ENCODE assay signal across 8 cellular contexts in genomic region chr16:19114359-19115147, GRCh38. TPM values are rescaled to one million over a fixed set of nuclear protein-coding genes. Genes with fewer than 3 reads are reported as not detected.
DNase-seq lines count a peak whose midpoint lies in the region; ATAC-seq, FAIRE-seq and TF ChIP-seq lines count a peak whose summit lies in the region.

No MANE protein-coding gene starts in this region.

- no peaks in the 10 kb centered on the region for H3K36me3 Mint-ChIP-seq in Caco-2 (ENCODE audit: insufficient read depth, unreplicated experiment)

- H3K27ac ChIP-seq in pancreas = peak overlapping the region; percentile 83 to 93 (median 87)

- intact Hi-C loops in Caco-2 (cut with micrococcal nuclease; ENCODE audit: unreplicated experiment) = no loop called here
- intact Hi-C loops in pancreas (cut with DNase I) = no loop called here

- DNase-seq in Caco-2 (peak; percentile 48 to 51), HCEC 1CT (peak; percentile 66), glomerular visceral epithelial cell (ENCODE audit: extremely low spot score) (peak; percentile 40), pancreas (peak; percentile 54 to 88 (median 64)), NCI-H345 treated with DMSO at 0.1 percent for 48 hours (lab: John Stamatoyannopoulos, UW; ENCODE audit: unreplicated experiment) (no peak)
- peak; percentile 39 to 48 for DNase-seq in activated T-cell treated with anti-CD3 and anti-CD28 coated beads, Interleukin-2, amount 50 U/mL, for 48 hours

- 17 to 21% methylated on average over 64 to 80 of the region's 80 CpGs for WGBS in pancreas, 2 donors

- ATAC-seq in pancreas (peak; percentile 6 to 22 (median 13)), HG02852 (IDR thresholded peaks at IDR 0.05; ENCODE audit: unreplicated experiment) (no peak), HG02571 (IDR thresholded peaks at IDR 0.05; ENCODE audit: unreplicated experiment) (no peak)

- no peaks in the 10 kb centered on the region for H3K27me3 Mint-ChIP-seq in Caco-2 (ENCODE audit: insufficient read depth, unreplicated experiment)

- TF ChIP-seq CTCF in Caco-2 (IDR thresholded peaks at IDR 0.05; ENCODE audit: insufficient read depth in 1 of 2, low read depth in 1 of 2, low read length in 1 of 2, severe bottlenecking in 1 of 2, unreplicated experiment in 1 of 2) = no peak
- TF ChIP-seq CTCF in pancreas (IDR thresholded peaks at IDR 0.05) = no peak

- peak overlapping the region; percentile 78 for H3K4me3 ChIP-seq in Caco-2 (ENCODE audit: low read depth, low read length)
- H3K4me3 ChIP-seq in pancreas = peak overlapping the region; percentile 66 to 79 (median 72)

- peak overlapping the region; percentile 87 for H3K4me3 Mint-ChIP-seq in Caco-2 (ENCODE audit: unreplicated experiment)

- H3K36me3 ChIP-seq in Caco-2 (ENCODE audit: control insufficient read depth, insufficient read depth, low read length) (no peaks in the 10 kb centered on the region; the same call in 1 of the 2 replicates), pancreas (no peaks in the 10 kb centered on the region)

- BruUV-seq in Caco-2 (replicated peaks; lab: Mats Ljungman, UMichigan) = no TSS peak

- peaks cover 29% of the 10 kb centered on the region for H3K4me1 ChIP-seq in Caco-2
- H3K4me1 ChIP-seq in pancreas = peaks cover 25 to 62% (median 26%) of the 10 kb centered on the region in 3 donors

- H3K27me3 ChIP-seq in Caco-2 (replicated peaks; ENCODE audit: control insufficient read depth, insufficient read depth, low read length) = no peaks in the 10 kb centered on the region
- H3K27me3 ChIP-seq in pancreas = no peaks in the 10 kb centered on the region

- FAIRE-seq in pancreas (lab: Jason Lieb, UNC) = no peak

- H3K27ac Mint-ChIP-seq in Caco-2 (ENCODE audit: unreplicated experiment) = peak overlapping the region; percentile 91

- peaks cover 7% of the 10 kb centered on the region for H3K4me1 Mint-ChIP-seq in Caco-2 (ENCODE audit: low read depth, unreplicated experiment)

- POLR2A ChIA-PET in Caco-2 (lab: Charles Lee) = no interaction called here

- CTCF ChIA-PET in Caco-2 (lab: Charles Lee) = interaction anchor here (0.6 to 1.2 kb wide), 2 partner anchors 28 to 137 kb away, joined by 3 read pairs; no protein-coding TSS in a partner anchor

- no peaks in the 10 kb centered on the region for H3K9me3 Mint-ChIP-seq in Caco-2 (ENCODE audit: unreplicated experiment)

- H3K9me3 ChIP-seq in Caco-2 (no peaks in the 10 kb centered on the region), pancreas (no peaks in the 10 kb centered on the region)

RNA-seq across cellular contexts. Expression of gene ITPRIPL2, which starts 0.8 kb away (rescaled TPM):
- total RNA-seq in Caco-2 (2022) = 24.5 TPM in 2 replicates
- total RNA-seq in pancreas = 10 to 100 TPM; 17.9 to 36.2 (median 24.1) TPM
- polyA plus RNA-seq in pancreas = 1 to 10 TPM; 4.0 to 4.3 TPM

RNA-seq across cellular contexts. Expression of gene COQ7, which starts 47.1 kb away (rescaled TPM):
- total RNA-seq in Caco-2 (2022) = 15.7 and 17.3 TPM in 2 replicates
- total RNA-seq in pancreas = 10 to 100 TPM in 4 of 6 donors, 1 to 10 TPM in 2; 6.9 to 10.5 (median 10.1) TPM
- 10 to 100 TPM in 1 of 2 donors, 1 to 10 TPM in 1; 7.8 to 12.6 TPM for polyA plus RNA-seq in pancreas

RNA-seq across cellular contexts. Expression of gene SYT17, which starts 53.5 kb away (rescaled TPM):
- total RNA-seq in Caco-2 (2022) (4.2 and 4.6 TPM in 2 replicates), pancreas (1 to 10 TPM; 2.0 to 5.6 (median 2.7) TPM)
- 10 to 100 TPM in 1 of 2 donors, 1 to 10 TPM in 1; 2.2 to 11.4 TPM for polyA plus RNA-seq in pancreas

Comparison
In these comparisons a context has a peak if more than half of its experiments do, and no peak if none do; other contexts are left out.
1. ATAC-seq: peak in pancreas (4 of 4); none in HG02852 (single experiment) and HG02571 (single experiment).